In the genomic region with DNA sequence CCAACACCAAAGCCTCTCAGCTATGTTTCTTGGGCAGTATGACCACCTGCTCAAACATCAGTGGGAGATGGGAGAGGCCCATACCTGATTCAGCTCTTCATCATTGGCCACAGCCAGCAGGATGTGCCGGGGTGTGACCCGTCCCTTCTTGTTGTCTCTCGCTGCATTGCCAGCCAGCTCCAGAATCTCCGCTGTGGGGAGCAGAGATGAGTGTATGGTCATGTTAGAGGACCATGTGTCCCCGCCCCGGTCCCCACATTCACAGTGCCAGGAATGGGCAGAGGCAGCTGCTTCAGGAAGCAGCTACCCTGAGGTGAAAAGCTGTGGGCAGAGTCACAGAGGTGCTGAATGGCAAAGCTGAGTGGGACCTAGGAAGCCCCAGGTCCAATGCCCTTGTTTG, we compare ENCODE assay signal across 25 cellular contexts.
"Had no signal": no experiment of that assay in that cellular context is flagged by ENCODE, and none has a peak within 500 bp of the region (broad histone marks: within the 10 kb centered on the region; RNA-seq: fewer than 3 reads in every experiment).

No MANE protein-coding gene starts in this region.

- H3K4me1 Mint-ChIP-seq: neural crest cell, WTC11 had no signal

- H2AFZ ChIP-seq: hepatocyte had no signal

- H3K9ac ChIP-seq: SK-N-SH had no signal

- H3K27ac ChIP-seq: adrenal gland, ascending aorta, brain microvascular endothelial cell, dorsolateral prefrontal cortex, hepatocyte, left lung, sigmoid colon had no signal

- DNase-seq: activated CD4-positive, alpha-beta T cell treated with anti-CD3 and anti-CD28 coated beads, Interleukin-2, amount 50 U/mL, for 48 hours; activated naive CD4-positive, alpha-beta T cell treated with anti-CD3 and anti-CD28 coated beads, Interleukin-2, amount 50 U/mL, for 16 hours; adrenal gland; brain microvascular endothelial cell; central memory CD4-positive, alpha-beta T cell; dorsolateral prefrontal cortex; effector memory CD8-positive, alpha-beta T cell; glutamatergic neuron; kidney glomerular epithelial cell; left lung; naive thymus-derived CD4-positive, alpha-beta T cell; retina; sigmoid colon; SK-N-SH; stimulated activated CD4-positive, alpha-beta T cell treated with anti-CD3 and anti-CD28 coated beads, Interleukin-2, amount 100 ng/mL, for 48 hours; stimulated activated CD8-positive, alpha-beta memory T cell treated with anti-CD3 and anti-CD28 coated beads, Interleukin-4, amount 100 ng/mL, for 48 hours; stimulated activated naive CD4-positive, alpha-beta T cell treated with Interleukin-2 at 50 U/mL for 16 hours; T1000 had no signal

- H3K9me3 Mint-ChIP-seq: effector memory CD8-positive, alpha-beta T cell; naive thymus-derived CD4-positive, alpha-beta T cell; neural crest cell; WTC11 had no signal

- H3K27me3 ChIP-seq: adrenal gland, ascending aorta, brain microvascular endothelial cell, dorsolateral prefrontal cortex, hepatocyte, left lung, sigmoid colon had no signal

- H3K4me1 ChIP-seq: adrenal gland had no signal

- H3K4me3 ChIP-seq: adrenal gland, ascending aorta, dorsolateral prefrontal cortex, hepatocyte, left lung, sigmoid colon, smooth muscle cell had no signal

- H3K9me3 ChIP-seq: adrenal gland, ascending aorta, left lung, sigmoid colon, SK-N-SH had no signal

- H3K4me3 Mint-ChIP-seq: effector memory CD8-positive, alpha-beta T cell; naive thymus-derived CD4-positive, alpha-beta T cell; neural crest cell; WTC11 had no signal

- H3K4me2 ChIP-seq: hepatocyte, SK-N-SH, smooth muscle cell had no signal

- ATAC-seq: effector memory CD8-positive, alpha-beta T cell; esophagus mucosa; left lung; naive thymus-derived CD4-positive, alpha-beta T cell; WTC11 had no signal

- H3K27ac Mint-ChIP-seq: progenitor cell of endocrine pancreas, WTC11 had no signal

- H3K27me3 Mint-ChIP-seq: effector memory CD8-positive, alpha-beta T cell; naive thymus-derived CD4-positive, alpha-beta T cell; progenitor cell of endocrine pancreas had no signal
